Comparison of ENCODE assay signal across 8 cellular contexts in the genomic region with DNA sequence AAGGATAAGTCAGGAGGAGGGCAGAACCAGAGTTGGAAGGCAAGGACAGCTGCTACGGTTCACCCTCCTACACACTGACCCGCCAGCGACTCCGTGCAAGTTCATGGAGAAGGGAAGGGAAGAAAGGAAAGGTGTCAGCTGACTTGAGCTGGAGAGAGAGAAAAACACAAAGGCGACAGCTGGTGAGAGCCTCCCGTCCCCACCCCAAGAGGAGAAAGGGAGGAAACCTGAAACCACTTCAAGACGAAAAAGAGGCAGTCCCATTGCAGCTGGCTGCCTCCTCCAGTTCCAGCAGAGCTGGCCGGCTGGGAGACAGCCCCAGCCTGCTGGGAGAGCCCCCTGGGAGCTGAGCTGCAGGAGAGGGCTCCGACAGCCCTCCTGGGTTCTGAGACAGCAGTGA.
A peak's percentile ranks its signal among the peaks of the same experiment; 100 is the strongest.
DNase-seq lines count a peak whose midpoint lies in the region; ATAC-seq and TF ChIP-seq lines count a peak whose summit lies in the region.

No MANE protein-coding gene starts in this region.

- H3K27me3 ChIP-seq in DND-41 (ENCODE audit: insufficient read depth, low read length, poor library complexity) (no peaks in the 10 kb centered on the region), colonic mucosa (no peaks in the 10 kb centered on the region), mesenchymal stem cell (ENCODE audit: control insufficient read depth in 1 of 2, insufficient read depth in 1 of 2, low read length in 2 of 2) (no peaks in the 10 kb centered on the region)
- H3K27me3 ChIP-seq in CD4-positive, alpha-beta memory T cell (ENCODE audit: insufficient read depth, low read length), result peaks cover 4% of the 10 kb centered on the region

- peak; percentile 71 for DNase-seq in DND-41
- DNase-seq in NCI-H2196 treated with DMSO at 0.1 percent for 48 hours (lab: John Stamatoyannopoulos, UW; ENCODE audit: unreplicated experiment), result peak; percentile 54
- DNase-seq in colonic mucosa, result peak; percentile 64
- peak; percentile 87 for DNase-seq in mesenchymal stem cell
- DNase-seq in natural killer cell, result no peak
- no peak for DNase-seq in activated CD4-positive, alpha-beta T cell treated with anti-CD3 and anti-CD28 coated beads for 4 hours
- DNase-seq in CD4-positive, alpha-beta memory T cell, result no peak

- CTCF ChIA-PET in CD4-positive, alpha-beta memory T cell (lab: Charles Lee; ENCODE audit: partially characterized antibody), result no interaction called here

- peak overlapping the region; percentile 16 for H2AK5ac ChIP-seq in mesenchymal stem cell (ENCODE audit: low read length, severe bottlenecking)

- H3K14ac ChIP-seq in mesenchymal stem cell (ENCODE audit: low read length in 2 of 2), result peak overlapping the region in 1 of 2 experiments; percentile 39

- H3K9ac ChIP-seq in DND-41 (ENCODE audit: low read depth, low read length) (no peak overlapping the region), colonic mucosa (ENCODE audit: low read depth in 2 of 2, low read length in 2 of 2) (peak overlapping the region in 1 of 2 donors; percentile 6), mesenchymal stem cell (ENCODE audit: low read length) (peak overlapping the region; percentile 56)

- H3K27me3 Mint-ChIP-seq in natural killer cell (ENCODE audit: low read depth in 2 of 2), result peaks cover 15 to 37% of the 10 kb centered on the region in 2 donors
- peaks cover 18 to 20% of the 10 kb centered on the region in 2 donors for H3K27me3 Mint-ChIP-seq in CD4-positive, alpha-beta memory T cell

- peak overlapping the region; percentile 16 to 73 for H3K18ac ChIP-seq in mesenchymal stem cell (ENCODE audit: low read depth in 1 of 2, low read length in 2 of 2)

- no peak overlapping the region for H4K91ac ChIP-seq in mesenchymal stem cell (ENCODE audit: low read length)

- 8% methylated on average over 9 of the region's 9 CpGs for WGBS in mesenchymal stem cell

- intact Hi-C loops in colonic mucosa (cut with DNase I), result no loop called here
- intact Hi-C loops in natural killer cell (cut with micrococcal nuclease), result no loop called here
- intact Hi-C loops in CD4-positive, alpha-beta memory T cell (cut with micrococcal nuclease), result no loop called here

- no peak overlapping the region for H3K27ac Mint-ChIP-seq in natural killer cell
- no peak overlapping the region for H3K27ac Mint-ChIP-seq in CD4-positive, alpha-beta memory T cell

- peaks cover 88% of the 10 kb centered on the region for H3K79me2 ChIP-seq in DND-41 (ENCODE audit: insufficient read depth, low read length)

- peak overlapping the region; percentile 4 for H2BK15ac ChIP-seq in mesenchymal stem cell (ENCODE audit: low read depth, poor library complexity, severe bottlenecking)

- no peaks in the 10 kb centered on the region for H3K4me1 Mint-ChIP-seq in natural killer cell
- H3K4me1 Mint-ChIP-seq in CD4-positive, alpha-beta memory T cell, result no peaks in the 10 kb centered on the region

- peak; percentile 92 for ATAC-seq in DND-41 (ENCODE audit: insufficient read depth, low read depth)
- ATAC-seq in natural killer cell, result no peak
- ATAC-seq in GM19023 (IDR thresholded peaks at IDR 0.05; ENCODE audit: unreplicated experiment), result no peak

- peaks cover 1% of the 10 kb centered on the region for H3K79me1 ChIP-seq in mesenchymal stem cell (replicated peaks; ENCODE audit: low read length, poor library complexity, severe bottlenecking)

- H2AFZ ChIP-seq in DND-41 (ENCODE audit: low read depth, low read length) (no peak overlapping the region), mesenchymal stem cell (ENCODE audit: low read depth, low read length) (peak overlapping the region; percentile 39)

- H3K9me3 Mint-ChIP-seq in natural killer cell, result no peaks in the 10 kb centered on the region
- H3K9me3 Mint-ChIP-seq in CD4-positive, alpha-beta memory T cell, result no peaks in the 10 kb centered on the region

- H3K23ac ChIP-seq in mesenchymal stem cell (ENCODE audit: low read length in 2 of 2), result no peak overlapping the region

- peak overlapping the region; percentile 42 for H4K8ac ChIP-seq in mesenchymal stem cell (ENCODE audit: low read length)

- H2BK120ac ChIP-seq in mesenchymal stem cell (ENCODE audit: low read depth, low read length), result no peak overlapping the region

- H2BK5ac ChIP-seq in mesenchymal stem cell (ENCODE audit: low read depth, low read length, poor library complexity, severe bottlenecking), result no peak overlapping the region

- H3K4me3 Mint-ChIP-seq in natural killer cell, result no peak overlapping the region
- no peak overlapping the region for H3K4me3 Mint-ChIP-seq in CD4-positive, alpha-beta memory T cell

- POLR2A ChIA-PET in CD4-positive, alpha-beta memory T cell (lab: Charles Lee; ENCODE audit: partially characterized antibody), result no interaction called here

- H3K36me3 Mint-ChIP-seq in natural killer cell, result no peaks in the 10 kb centered on the region
- no peaks in the 10 kb centered on the region for H3K36me3 Mint-ChIP-seq in CD4-positive, alpha-beta memory T cell

- peaks cover 90% of the 10 kb centered on the region for H4K20me1 ChIP-seq in DND-41 (ENCODE audit: insufficient read depth, low read length)

- H3K4me2 ChIP-seq in DND-41 (ENCODE audit: insufficient read depth, low read length), result peak overlapping the region; percentile 59
- H3K4me2 ChIP-seq in mesenchymal stem cell (ENCODE audit: low read length, poor library complexity, severe bottlenecking), result peak overlapping the region; percentile 60

- H3K4me3 ChIP-seq in DND-41 (ENCODE audit: low read depth in 1 of 2, low read length in 2 of 2) (peak overlapping the region in 1 of 2 experiments; percentile 21; a peak in 1 of 4 replicates), colonic mucosa (no peak overlapping the region), mesenchymal stem cell (ENCODE audit: insufficient read depth in 1 of 2, low read depth in 1 of 2, low read length in 2 of 2) (peak overlapping the region in 1 of 2 experiments; percentile 68)
- no peak overlapping the region for H3K4me3 ChIP-seq in CD4-positive, alpha-beta memory T cell (ENCODE audit: low read length in 2 of 2)

- no peak for TF ChIP-seq CTCF in DND-41 (IDR thresholded peaks at IDR 0.05; ENCODE audit: borderline replicate concordance, extremely low read depth, low read length, poor library complexity, severe bottlenecking)
- TF ChIP-seq CTCF in colonic mucosa (IDR thresholded peaks at IDR 0.05), result no peak
- no peak for TF ChIP-seq CTCF in natural killer cell (IDR thresholded peaks at IDR 0.05)

- peak overlapping the region; percentile 57 for H3K27ac ChIP-seq in DND-41 (ENCODE audit: low read length)
- H3K27ac ChIP-seq in colonic mucosa, result peak overlapping the region; percentile 29
- peak overlapping the region; percentile 84 for H3K27ac ChIP-seq in mesenchymal stem cell (ENCODE audit: low read length, poor library complexity, severe bottlenecking)
- no peak overlapping the region for H3K27ac ChIP-seq in CD4-positive, alpha-beta memory T cell (ENCODE audit: low read depth, low read length)

- H3K9me3 ChIP-seq in DND-41 (ENCODE audit: insufficient read depth, low read length, severe bottlenecking) (no peaks in the 10 kb centered on the region), colonic mucosa (no peaks in the 10 kb centered on the region), mesenchymal stem cell (ENCODE audit: control insufficient read depth, low read length) (no peaks in the 10 kb centered on the region)
- no peaks in the 10 kb centered on the region for H3K9me3 ChIP-seq in CD4-positive, alpha-beta memory T cell (ENCODE audit: control insufficient read depth in 1 of 2, low read length in 2 of 2)

- peak overlapping the region in 1 of 2 experiments; percentile 3 for H2BK12ac ChIP-seq in mesenchymal stem cell (ENCODE audit: low read length in 2 of 2)

- H3K36me3 ChIP-seq in DND-41 (ENCODE audit: insufficient read depth, low read length), result no peaks in the 10 kb centered on the region
- H3K36me3 ChIP-seq in colonic mucosa, result no peaks in the 10 kb centered on the region
- no peaks in the 10 kb centered on the region for H3K36me3 ChIP-seq in mesenchymal stem cell (ENCODE audit: control insufficient read depth in 1 of 2, insufficient read depth in 2 of 2, low read depth in 1 of 2, low read length in 2 of 2)
- no peaks in the 10 kb centered on the region for H3K36me3 ChIP-seq in CD4-positive, alpha-beta memory T cell (ENCODE audit: insufficient read depth, low read length)

- H3K4me1 ChIP-seq in DND-41 (ENCODE audit: insufficient read depth, low read length), result peaks cover 46% of the 10 kb centered on the region
- peaks cover 8% of the 10 kb centered on the region for H3K4me1 ChIP-seq in colonic mucosa
- peaks cover 25% of the 10 kb centered on the region for H3K4me1 ChIP-seq in mesenchymal stem cell (ENCODE audit: control insufficient read depth, insufficient read depth, low read depth, low read length)
- no peaks in the 10 kb centered on the region for H3K4me1 ChIP-seq in CD4-positive, alpha-beta memory T cell (ENCODE audit: insufficient read depth, low read length)

- H3K4ac ChIP-seq in mesenchymal stem cell (ENCODE audit: low read depth in 1 of 2, low read length in 2 of 2), result peak overlapping the region in 1 of 2 experiments; percentile 21

Comparison
In these comparisons a context has a peak if more than half of its experiments do, and no peak if none do; other contexts are left out.
1. DNase-seq: peak in DND-41 (single experiment), NCI-H2196 treated with DMSO at 0.1 percent for 48 hours (single experiment), colonic mucosa (single experiment) and mesenchymal stem cell (single experiment); none in natural killer cell (single experiment), activated CD4-positive, alpha-beta T cell treated with anti-CD3 and anti-CD28 coated beads for 4 hours (0 of 2) and CD4-positive, alpha-beta memory T cell (0 of 5).